Comparison of ENCODE assay signal across 1 cellular context in genomic region chr12:120903382-120903817, GRCh38.
TF ChIP-seq lines count a peak whose summit lies in the region.

No MANE protein-coding gene starts in this region.

TF ChIP-seq in HepG2, 621 proteins besides CTCF, POLR2A, EP300 and RAD21 (continued from another document and continues in another):
- TF ChIP-seq, protein P1, sequence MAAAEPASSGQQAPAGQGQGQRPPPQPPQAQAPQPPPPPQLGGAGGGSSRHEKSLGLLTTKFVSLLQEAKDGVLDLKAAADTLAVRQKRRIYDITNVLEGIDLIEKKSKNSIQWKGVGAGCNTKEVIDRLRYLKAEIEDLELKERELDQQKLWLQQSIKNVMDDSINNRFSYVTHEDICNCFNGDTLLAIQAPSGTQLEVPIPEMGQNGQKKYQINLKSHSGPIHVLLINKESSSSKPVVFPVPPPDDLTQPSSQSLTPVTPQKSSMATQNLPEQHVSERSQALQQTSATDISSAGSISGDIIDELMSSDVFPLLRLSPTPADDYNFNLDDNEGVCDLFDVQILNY (CRISPR knock-in tag; conservative IDR thresholded peaks at IDR 0.05) = no peak
- TF ChIP-seq ZNF83 (CRISPR knock-in tag; IDR thresholded peaks at IDR 0.05; ENCODE audit: borderline replicate concordance) (no peak), GTF2F1 (IDR thresholded peaks at IDR 0.05; ENCODE audit: low read length) (no peak), REXO4 (CRISPR knock-in tag; IDR thresholded peaks at IDR 0.05; ENCODE audit: borderline replicate concordance) (no peak), ZNF317 (CRISPR knock-in tag; IDR thresholded peaks at IDR 0.05) (no peak), ISL2 (CRISPR knock-in tag; IDR thresholded peaks at IDR 0.05) (no peak), ZNF33B (CRISPR knock-in tag; IDR thresholded peaks at IDR 0.05) (no peak), ZNF713 (CRISPR knock-in tag; IDR thresholded peaks at IDR 0.05) (no peak), KMT2A (CRISPR knock-in tag; IDR thresholded peaks at IDR 0.05) (no peak; the same call in 1 of the 2 replicates), ZNF777 (CRISPR knock-in tag; IDR thresholded peaks at IDR 0.05) (peak; percentile 23; the same call in 1 of the 2 replicates), ARNT2 (CRISPR knock-in tag; IDR thresholded peaks at IDR 0.05; ENCODE audit: low read depth) (no peak), BRCA1 (CRISPR knock-in tag; IDR thresholded peaks at IDR 0.05) (no peak), STAG1 (CRISPR knock-in tag; IDR thresholded peaks at IDR 0.05) (no peak), ZFP62 (CRISPR knock-in tag; IDR thresholded peaks at IDR 0.05) (no peak), ZFP36 (IDR thresholded peaks at IDR 0.05; ENCODE audit: borderline replicate concordance, low read depth, low read length, partially characterized antibody) (no peak), NRL (CRISPR knock-in tag; IDR thresholded peaks at IDR 0.05; ENCODE audit: borderline replicate concordance) (no peak), JDP2 (CRISPR knock-in tag; IDR thresholded peaks at IDR 0.05; ENCODE audit: borderline replicate concordance) (no peak), HMG20A (CRISPR knock-in tag; IDR thresholded peaks at IDR 0.05; ENCODE audit: borderline replicate concordance) (no peak), ATF6 (CRISPR knock-in tag; conservative IDR thresholded peaks at IDR 0.05) (no peak), ZNF530 (CRISPR knock-in tag; IDR thresholded peaks at IDR 0.05; ENCODE audit: low read depth) (no peak), MTF2 (CRISPR knock-in tag; IDR thresholded peaks at IDR 0.05; ENCODE audit: borderline replicate concordance) (no peak), ZBTB1 (CRISPR knock-in tag; IDR thresholded peaks at IDR 0.05; ENCODE audit: borderline replicate concordance) (no peak), ZNF484 (CRISPR knock-in tag; IDR thresholded peaks at IDR 0.05; ENCODE audit: borderline replicate concordance, low read depth) (no peak), FOSL2 (CRISPR knock-in tag; IDR thresholded peaks at IDR 0.05) (peak; percentile 38), NFE2 (CRISPR knock-in tag; IDR thresholded peaks at IDR 0.05) (no peak), ZBTB42 (CRISPR knock-in tag; IDR thresholded peaks at IDR 0.05) (no peak), NCOR1 (IDR thresholded peaks at IDR 0.05; ENCODE audit: borderline replicate concordance, low read length) (no peak), CEBPZ (IDR thresholded peaks at IDR 0.05; ENCODE audit: low read length) (no peak), U2AF1 (optimal IDR thresholded peaks at IDR 0.05; ENCODE audit: low read depth, low read length) (no peak), RFX1 (IDR thresholded peaks at IDR 0.05) (no peak), SETDB1 (CRISPR knock-in tag; IDR thresholded peaks at IDR 0.05; ENCODE audit: borderline replicate concordance) (no peak), NFKBIZ (CRISPR knock-in tag; IDR thresholded peaks at IDR 0.05) (0 out of 2 replicates have a peak, but pooled peaks have one; percentile 26), HNRNPUL1 (IDR thresholded peaks at IDR 0.05; ENCODE audit: low read depth, low read length) (no peak)
- TF ChIP-seq, protein P2, sequence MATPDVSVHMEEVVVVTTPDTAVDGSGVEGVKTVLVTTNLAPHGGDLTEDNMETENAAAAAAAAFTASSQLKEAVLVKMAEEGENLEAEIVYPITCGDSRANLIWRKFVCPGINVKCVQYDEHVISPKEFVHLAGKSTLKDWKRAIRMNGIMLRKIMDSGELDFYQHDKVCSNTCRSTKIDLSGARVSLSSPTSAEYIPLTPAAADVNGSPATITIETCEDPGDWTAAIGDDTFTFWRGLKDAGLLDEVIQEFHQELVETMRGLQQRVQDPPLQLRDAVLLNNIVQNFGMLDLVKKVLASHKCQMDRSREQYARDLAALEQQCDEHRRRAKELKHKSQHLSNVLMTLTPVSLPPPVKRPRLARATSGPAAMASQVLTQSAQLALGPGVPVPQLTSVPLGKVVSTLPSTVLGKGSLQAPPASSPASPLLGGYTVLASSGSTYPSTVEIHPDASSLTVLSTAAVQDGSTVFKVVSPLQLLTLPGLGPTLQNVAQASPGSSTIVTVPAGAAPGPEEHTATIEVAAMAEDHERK (CRISPR knock-in tag; IDR thresholded peaks at IDR 0.05; ENCODE audit: low read depth) = no peak
- TF ChIP-seq, protein P3, sequence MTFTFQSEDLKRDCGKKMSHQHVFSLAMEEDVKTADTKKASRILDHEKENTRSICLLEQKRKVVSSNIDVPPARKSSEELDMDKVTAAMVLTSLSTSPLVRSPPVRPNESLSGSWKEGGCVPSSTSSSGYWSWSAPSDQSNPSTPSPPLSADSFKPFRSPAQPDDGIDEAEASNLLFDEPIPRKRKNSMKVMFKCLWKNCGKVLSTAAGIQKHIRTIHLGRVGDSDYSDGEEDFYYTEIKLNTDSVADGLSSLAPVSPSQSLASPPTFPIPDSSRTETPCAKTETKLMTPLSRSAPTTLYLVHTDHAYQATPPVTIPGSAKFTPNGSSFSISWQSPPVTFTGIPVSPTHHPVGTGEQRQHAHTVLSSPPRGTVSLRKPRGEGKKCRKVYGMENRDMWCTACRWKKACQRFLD (CRISPR knock-in tag; IDR thresholded peaks at IDR 0.05; ENCODE audit: borderline replicate concordance) = no peak
- TF ChIP-seq, protein P4, sequence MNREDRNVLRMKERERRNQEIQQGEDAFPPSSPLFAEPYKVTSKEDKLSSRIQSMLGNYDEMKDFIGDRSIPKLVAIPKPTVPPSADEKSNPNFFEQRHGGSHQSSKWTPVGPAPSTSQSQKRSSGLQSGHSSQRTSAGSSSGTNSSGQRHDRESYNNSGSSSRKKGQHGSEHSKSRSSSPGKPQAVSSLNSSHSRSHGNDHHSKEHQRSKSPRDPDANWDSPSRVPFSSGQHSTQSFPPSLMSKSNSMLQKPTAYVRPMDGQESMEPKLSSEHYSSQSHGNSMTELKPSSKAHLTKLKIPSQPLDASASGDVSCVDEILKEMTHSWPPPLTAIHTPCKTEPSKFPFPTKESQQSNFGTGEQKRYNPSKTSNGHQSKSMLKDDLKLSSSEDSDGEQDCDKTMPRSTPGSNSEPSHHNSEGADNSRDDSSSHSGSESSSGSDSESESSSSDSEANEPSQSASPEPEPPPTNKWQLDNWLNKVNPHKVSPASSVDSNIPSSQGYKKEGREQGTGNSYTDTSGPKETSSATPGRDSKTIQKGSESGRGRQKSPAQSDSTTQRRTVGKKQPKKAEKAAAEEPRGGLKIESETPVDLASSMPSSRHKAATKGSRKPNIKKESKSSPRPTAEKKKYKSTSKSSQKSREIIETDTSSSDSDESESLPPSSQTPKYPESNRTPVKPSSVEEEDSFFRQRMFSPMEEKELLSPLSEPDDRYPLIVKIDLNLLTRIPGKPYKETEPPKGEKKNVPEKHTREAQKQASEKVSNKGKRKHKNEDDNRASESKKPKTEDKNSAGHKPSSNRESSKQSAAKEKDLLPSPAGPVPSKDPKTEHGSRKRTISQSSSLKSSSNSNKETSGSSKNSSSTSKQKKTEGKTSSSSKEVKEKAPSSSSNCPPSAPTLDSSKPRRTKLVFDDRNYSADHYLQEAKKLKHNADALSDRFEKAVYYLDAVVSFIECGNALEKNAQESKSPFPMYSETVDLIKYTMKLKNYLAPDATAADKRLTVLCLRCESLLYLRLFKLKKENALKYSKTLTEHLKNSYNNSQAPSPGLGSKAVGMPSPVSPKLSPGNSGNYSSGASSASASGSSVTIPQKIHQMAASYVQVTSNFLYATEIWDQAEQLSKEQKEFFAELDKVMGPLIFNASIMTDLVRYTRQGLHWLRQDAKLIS (CRISPR knock-in tag; IDR thresholded peaks at IDR 0.05) = no peak
- TF ChIP-seq, protein P5, sequence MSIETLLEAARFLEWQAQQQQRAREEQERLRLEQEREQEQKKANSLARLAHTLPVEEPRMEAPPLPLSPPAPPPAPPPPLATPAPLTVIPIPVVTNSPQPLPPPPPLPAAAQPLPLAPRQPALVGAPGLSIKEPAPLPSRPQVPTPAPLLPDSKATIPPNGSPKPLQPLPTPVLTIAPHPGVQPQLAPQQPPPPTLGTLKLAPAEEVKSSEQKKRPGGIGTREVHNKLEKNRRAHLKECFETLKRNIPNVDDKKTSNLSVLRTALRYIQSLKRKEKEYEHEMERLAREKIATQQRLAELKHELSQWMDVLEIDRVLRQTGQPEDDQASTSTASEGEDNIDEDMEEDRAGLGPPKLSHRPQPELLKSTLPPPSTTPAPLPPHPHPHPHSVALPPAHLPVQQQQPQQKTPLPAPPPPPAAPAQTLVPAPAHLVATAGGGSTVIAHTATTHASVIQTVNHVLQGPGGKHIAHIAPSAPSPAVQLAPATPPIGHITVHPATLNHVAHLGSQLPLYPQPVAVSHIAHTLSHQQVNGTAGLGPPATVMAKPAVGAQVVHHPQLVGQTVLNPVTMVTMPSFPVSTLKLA (IDR thresholded peaks at IDR 0.05) = no peak
- TF ChIP-seq, protein P6, sequence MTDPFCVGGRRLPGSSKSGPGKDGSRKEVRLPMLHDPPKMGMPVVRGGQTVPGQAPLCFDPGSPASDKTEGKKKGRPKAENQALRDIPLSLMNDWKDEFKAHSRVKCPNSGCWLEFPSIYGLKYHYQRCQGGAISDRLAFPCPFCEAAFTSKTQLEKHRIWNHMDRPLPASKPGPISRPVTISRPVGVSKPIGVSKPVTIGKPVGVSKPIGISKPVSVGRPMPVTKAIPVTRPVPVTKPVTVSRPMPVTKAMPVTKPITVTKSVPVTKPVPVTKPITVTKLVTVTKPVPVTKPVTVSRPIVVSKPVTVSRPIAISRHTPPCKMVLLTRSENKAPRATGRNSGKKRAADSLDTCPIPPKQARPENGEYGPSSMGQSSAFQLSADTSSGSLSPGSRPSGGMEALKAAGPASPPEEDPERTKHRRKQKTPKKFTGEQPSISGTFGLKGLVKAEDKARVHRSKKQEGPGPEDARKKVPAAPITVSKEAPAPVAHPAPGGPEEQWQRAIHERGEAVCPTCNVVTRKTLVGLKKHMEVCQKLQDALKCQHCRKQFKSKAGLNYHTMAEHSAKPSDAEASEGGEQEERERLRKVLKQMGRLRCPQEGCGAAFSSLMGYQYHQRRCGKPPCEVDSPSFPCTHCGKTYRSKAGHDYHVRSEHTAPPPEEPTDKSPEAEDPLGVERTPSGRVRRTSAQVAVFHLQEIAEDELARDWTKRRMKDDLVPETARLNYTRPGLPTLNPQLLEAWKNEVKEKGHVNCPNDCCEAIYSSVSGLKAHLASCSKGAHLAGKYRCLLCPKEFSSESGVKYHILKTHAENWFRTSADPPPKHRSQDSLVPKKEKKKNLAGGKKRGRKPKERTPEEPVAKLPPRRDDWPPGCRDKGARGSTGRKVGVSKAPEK (CRISPR knock-in tag; IDR thresholded peaks at IDR 0.05; ENCODE audit: borderline replicate concordance) = no peak
- TF ChIP-seq, protein P7, sequence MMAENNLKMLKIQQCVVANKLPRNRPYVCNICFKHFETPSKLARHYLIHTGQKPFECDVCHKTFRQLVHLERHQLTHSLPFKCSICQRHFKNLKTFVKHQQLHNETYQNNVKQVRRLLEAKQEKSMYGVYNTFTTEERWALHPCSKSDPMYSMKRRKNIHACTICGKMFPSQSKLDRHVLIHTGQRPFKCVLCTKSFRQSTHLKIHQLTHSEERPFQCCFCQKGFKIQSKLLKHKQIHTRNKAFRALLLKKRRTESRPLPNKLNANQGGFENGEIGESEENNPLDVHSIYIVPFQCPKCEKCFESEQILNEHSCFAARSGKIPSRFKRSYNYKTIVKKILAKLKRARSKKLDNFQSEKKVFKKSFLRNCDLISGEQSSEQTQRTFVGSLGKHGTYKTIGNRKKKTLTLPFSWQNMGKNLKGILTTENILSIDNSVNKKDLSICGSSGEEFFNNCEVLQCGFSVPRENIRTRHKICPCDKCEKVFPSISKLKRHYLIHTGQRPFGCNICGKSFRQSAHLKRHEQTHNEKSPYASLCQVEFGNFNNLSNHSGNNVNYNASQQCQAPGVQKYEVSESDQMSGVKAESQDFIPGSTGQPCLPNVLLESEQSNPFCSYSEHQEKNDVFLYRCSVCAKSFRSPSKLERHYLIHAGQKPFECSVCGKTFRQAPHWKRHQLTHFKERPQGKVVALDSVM (CRISPR knock-in tag; IDR thresholded peaks at IDR 0.05) = no peak
- TF ChIP-seq, protein P8, sequence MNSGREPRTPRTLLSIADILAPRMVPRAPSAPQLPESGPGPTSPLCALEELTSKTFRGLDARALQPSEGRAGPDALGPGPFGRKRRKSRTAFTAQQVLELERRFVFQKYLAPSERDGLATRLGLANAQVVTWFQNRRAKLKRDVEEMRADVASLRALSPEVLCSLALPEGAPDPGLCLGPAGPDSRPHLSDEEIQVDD (CRISPR knock-in tag; IDR thresholded peaks at IDR 0.05; ENCODE audit: borderline replicate concordance) = no peak
